In genomic region chr1:5575396-5576110, GRCh38 we compare ENCODE assay signal across 21 cellular contexts.
"Had no signal": no experiment of that assay in that cellular context is flagged by ENCODE, and none has a peak within 500 bp of the region (broad histone marks: within the 10 kb centered on the region; RNA-seq: fewer than 3 reads in every experiment).

No MANE protein-coding gene starts in this region.

- H3K36me3 Mint-ChIP-seq: activated naive CD4-positive, alpha-beta T cell treated with anti-CD3 and anti-CD28 coated beads, Interleukin-2, amount 50 U/mL, for 24 hours; IgD-negative memory B cell had no signal

- H3K36me3 ChIP-seq: breast epithelium had no signal

- H3K4me3 Mint-ChIP-seq: activated naive CD4-positive, alpha-beta T cell treated with anti-CD3 and anti-CD28 coated beads, Interleukin-2, amount 50 U/mL, for 24 hours; T-helper 17 cell; WTC11 had no signal

- ATAC-seq: T-helper 17 cell, WTC11 had no signal

- H3K4me3 ChIP-seq: breast epithelium had no signal

- H3K4me1 ChIP-seq: breast epithelium had no signal

- H3K9me3 Mint-ChIP-seq: activated naive CD4-positive, alpha-beta T cell treated with anti-CD3 and anti-CD28 coated beads, Interleukin-2, amount 50 U/mL, for 24 hours had no signal

- H3K4me1 Mint-ChIP-seq: activated naive CD4-positive, alpha-beta T cell treated with anti-CD3 and anti-CD28 coated beads, Interleukin-2, amount 50 U/mL, for 24 hours; IgD-negative memory B cell; T-helper 17 cell; WTC11 had no signal

- DNase-seq: activated CD4-positive, alpha-beta T cell treated with anti-CD3 and anti-CD28 coated beads for 48 hours; activated CD4-positive, alpha-beta T cell treated with anti-CD3 and anti-CD28 coated beads, Interleukin-2, amount 50 U/mL, for 48 hours; activated CD4-positive, CD25-positive, alpha-beta regulatory T cell treated with anti-CD3 and anti-CD28 coated beads, Interleukin-2, amount 50 U/mL, for 72 hours; activated T-cell treated with anti-CD3 and anti-CD28 coated beads, Interleukin-2, amount 50 U/mL, for 1 hour; aorta; KG1; NCI-H1092; NCI-H1417; NCI-H1930; NCI-H2107; NCI-H2171 treated with DMSO at 0.1 percent for 48 hours; NCI-H226; NCI-H526; NCI-H82; SIG-M5; T-helper 17 cell; T-helper 9 cell had no signal

- H3K27ac Mint-ChIP-seq: activated naive CD4-positive, alpha-beta T cell treated with anti-CD3 and anti-CD28 coated beads, Interleukin-2, amount 50 U/mL, for 24 hours; IgD-negative memory B cell; T-helper 17 cell; WTC11 had no signal

- H3K27ac ChIP-seq: breast epithelium had no signal
